Comparison of ENCODE assay signal across 25 cellular contexts in the genomic region with DNA sequence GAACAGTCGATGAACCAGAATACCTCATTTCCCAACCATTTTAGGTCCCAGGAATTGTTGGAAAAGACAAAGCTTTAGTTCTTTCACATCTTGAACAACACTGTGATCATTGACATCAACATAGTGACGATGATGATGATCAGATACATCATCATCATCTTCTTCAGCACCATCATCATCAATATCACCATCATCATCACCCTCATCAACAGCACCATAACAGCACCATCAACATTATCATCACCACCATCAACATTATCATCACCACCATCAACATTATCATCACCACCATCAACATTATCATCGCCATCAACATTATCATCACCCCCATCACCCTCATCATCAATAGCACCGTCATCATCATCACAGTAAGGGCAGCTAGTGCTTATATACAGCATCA. TPM values are rescaled to one million over a fixed set of nuclear protein-coding genes. Genes with fewer than 3 reads are reported as not detected.
DNase-seq lines count a peak whose midpoint lies in the region; ATAC-seq, FAIRE-seq and TF ChIP-seq lines count a peak whose summit lies in the region.
"Had no signal": no experiment of that assay in that cellular context is flagged by ENCODE, and none has a peak within 500 bp of the region (broad histone marks: within the 10 kb centered on the region; RNA-seq: fewer than 3 reads in every experiment).

No MANE protein-coding gene starts in this region.

- peak; percentile 75 for FAIRE-seq in GM12891 (lab: Jason Lieb, UNC)
- peak; percentile 96 for FAIRE-seq in urothelium cell line (lab: Jason Lieb, UNC)
- FAIRE-seq: A204.1, GM12878, GM19239 had no signal

- DNase-seq in GM12891 (ENCODE audit: insufficient read length, low spot score) (no peak), urothelium cell line (ENCODE audit: low spot score) (no peak), amygdala (lab: John Stamatoyannopoulos, UW) (no peak), aorta (no peak)
- DNase-seq: 8988T; ACHN; BE2C; C1 segment of cervical spinal cord; CD4-positive, alpha-beta memory T cell; CD4-positive, CD25-positive, alpha-beta regulatory T cell; CD8-positive, alpha-beta memory T cell; COR-L47; DMS 273 treated with DMSO at 0.1 percent for 48 hours; DMS153; DMS53; DMS79; DND-41; EL; GDM1 had no signal

- H3K4me3 ChIP-seq in HEK293 (ENCODE audit: low read depth, low read length) (no peak overlapping the region), aorta (ENCODE audit: low read length in 2 of 2) (no peak overlapping the region)
- H3K4me3 ChIP-seq: BLaER1, GM12878 had no signal

- intact Hi-C loops in aorta (cut with DNase I) = no loop called here

- no peaks in the 10 kb centered on the region for H3K9me3 ChIP-seq in HEK293 (ENCODE audit: control insufficient read depth, insufficient read depth, low read depth, low read length)
- H3K9me3 ChIP-seq in aorta (ENCODE audit: control insufficient read depth, low read length) = no peaks in the 10 kb centered on the region
- H3K9me3 ChIP-seq: BE2C, BLaER1 had no signal

- ATAC-seq in aorta (ENCODE audit: low FRiP score) = no peak
- ATAC-seq: GM12878 had no signal

- POLR2A ChIA-PET in HEK293 (lab: Yijun Ruan, JAX) = no interaction called here

- TF ChIP-seq CTCF in HEK293 (tag by site-specific recombination; IDR thresholded peaks at IDR 0.05) = no peak

- no peak for TF ChIP-seq POLR2A in GM12891 (IDR thresholded peaks at IDR 0.05; ENCODE audit: low read depth, low read length)

- no peaks in the 10 kb centered on the region for H3K4me1 ChIP-seq in HEK293 (ENCODE audit: control insufficient read depth, insufficient read depth, low read length)
- H3K4me1 ChIP-seq in aorta (ENCODE audit: control insufficient read depth in 1 of 2, insufficient read depth in 2 of 2, low read length in 2 of 2) = no peaks in the 10 kb centered on the region
- H3K4me1 ChIP-seq: BE2C had no signal

- H3K27me3 ChIP-seq in aorta (ENCODE audit: control insufficient read depth in 1 of 2, insufficient read depth in 2 of 2, low read length in 1 of 2) = no peaks in the 10 kb centered on the region
- H3K27me3 ChIP-seq: BE2C, BLaER1 had no signal

- 90 to 92% methylated on average over 4 of the region's 4 CpGs for WGBS in aorta, 2 donors

- CTCF ChIA-PET in HEK293 (lab: Yijun Ruan, JAX) = interaction anchor here (0.7 to 5.1 kb wide), 3 partner anchors 12 to 59 kb away, joined by 3 to 40 read pairs (median 7); no protein-coding TSS in a partner anchor

- H3K36me3 ChIP-seq in HEK293 (ENCODE audit: control insufficient read depth in 2 of 2, insufficient read depth in 1 of 2, low read length in 2 of 2) (peaks cover 0 to 8% of the 10 kb centered on the region in 2 experiments; a peak in 1 of 3 replicates), aorta (ENCODE audit: control insufficient read depth in 1 of 2, insufficient read depth in 2 of 2, low read length in 1 of 2) (no peaks in the 10 kb centered on the region)
- H3K36me3 ChIP-seq: BLaER1 had no signal

- H3K27ac ChIP-seq in HEK293 (ENCODE audit: extremely low read depth, low read depth, low read length) = no peak overlapping the region
- no peak overlapping the region for H3K27ac ChIP-seq in aorta (ENCODE audit: low read depth in 1 of 2, low read length in 2 of 2)
- H3K27ac ChIP-seq: BLaER1 had no signal

TF ChIP-seq in GM12891, 5 proteins besides CTCF, POLR2A, EP300 and RAD21:
- TF ChIP-seq PAX5 (IDR thresholded peaks at IDR 0.05; ENCODE audit: insufficient read depth, low read length, severe bottlenecking) (no peak), POU2F2 (IDR thresholded peaks at IDR 0.05; ENCODE audit: low read depth, low read length) (no peak), TAF1 (IDR thresholded peaks at IDR 0.05; ENCODE audit: low read depth, low read length) (no peak), SPI1 (IDR thresholded peaks at IDR 0.05; ENCODE audit: low read depth, low read length) (no peak), POLR2AphosphoS5 (IDR thresholded peaks at IDR 0.05; ENCODE audit: low read depth, low read length) (no peak)

TF ChIP-seq in HEK293, 187 proteins besides CTCF, POLR2A, EP300 and RAD21:
- TF ChIP-seq ZFP37 (tag by site-specific recombination; IDR thresholded peaks at IDR 0.05) = no peak
- TF ChIP-seq, protein P1, sequence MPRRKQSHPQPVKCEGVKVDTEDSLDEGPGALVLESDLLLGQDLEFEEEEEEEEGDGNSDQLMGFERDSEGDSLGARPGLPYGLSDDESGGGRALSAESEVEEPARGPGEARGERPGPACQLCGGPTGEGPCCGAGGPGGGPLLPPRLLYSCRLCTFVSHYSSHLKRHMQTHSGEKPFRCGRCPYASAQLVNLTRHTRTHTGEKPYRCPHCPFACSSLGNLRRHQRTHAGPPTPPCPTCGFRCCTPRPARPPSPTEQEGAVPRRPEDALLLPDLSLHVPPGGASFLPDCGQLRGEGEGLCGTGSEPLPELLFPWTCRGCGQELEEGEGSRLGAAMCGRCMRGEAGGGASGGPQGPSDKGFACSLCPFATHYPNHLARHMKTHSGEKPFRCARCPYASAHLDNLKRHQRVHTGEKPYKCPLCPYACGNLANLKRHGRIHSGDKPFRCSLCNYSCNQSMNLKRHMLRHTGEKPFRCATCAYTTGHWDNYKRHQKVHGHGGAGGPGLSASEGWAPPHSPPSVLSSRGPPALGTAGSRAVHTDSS (tag by site-specific recombination; IDR thresholded peaks at IDR 0.05) = peak; percentile 94
TF ChIP-seq in HEK293: peak in this region for 1.

RNA-seq across cellular contexts. Expression of gene SCUBE1, which starts 8.8 kb away (rescaled TPM):
- 0.01 TPM for polyA plus RNA-seq in GM12891 (2012; ENCODE audit: low read depth, missing spikeins)
- total RNA-seq in aorta = 10 to 100 TPM in 1 of 2 donors, 1 to 10 TPM in 1; 5.4 to 18.7 TPM
- 1 to 10 TPM in 1 of 2 donors, under 1 TPM in 1; 0.88 to 1.5 TPM for polyA plus RNA-seq in aorta
- total RNA-seq: CD4-positive, alpha-beta memory T cell; GM12878 had no signal
- polyA plus RNA-seq: AG04450; CD4-positive, alpha-beta memory T cell; CD4-positive, CD25-positive, alpha-beta regulatory T cell; CD8-positive, alpha-beta memory T cell; GM12878 had no signal
